ENCODE assay signal across 10 cellular contexts in genomic region chr6:14276667-14277404, GRCh38.
DNase-seq lines count a peak whose midpoint lies in the region; ATAC-seq and TF ChIP-seq lines count a peak whose summit lies in the region.
"Had no signal": no experiment of that assay in that cellular context is flagged by ENCODE, and none has a peak within 500 bp of the region (broad histone marks: within the 10 kb centered on the region; RNA-seq: fewer than 3 reads in every experiment).

No MANE protein-coding gene starts in this region.

- H3K4me3 ChIP-seq in left lung (no peak overlapping the region), WERI-Rb-1 (ENCODE audit: low read depth, low read length) (no peak overlapping the region), gastrocnemius medialis (no peak overlapping the region)
- H3K4me3 ChIP-seq: adrenal gland had no signal

- H3K27ac ChIP-seq in left lung (peak overlapping the region in 1 of 2 donors; percentile 13), WERI-Rb-1 (no peak overlapping the region), gastrocnemius medialis (no peak overlapping the region)
- H3K27ac ChIP-seq: parathyroid adenoma had no signal

- in situ Hi-C loops in gastrocnemius medialis (cut with MboI; ENCODE audit: low sequenced_read_pairs in 4 of 4): no loop called here

- DNase-seq in AG08396 (ENCODE audit: low spot score): peak; percentile 17
- DNase-seq in T-helper 1 cell: peak in 3 of 5 donors; percentile 17 to 68 (median 18)
- DNase-seq in left lung: no peak
- no peak for DNase-seq in WERI-Rb-1
- DNase-seq in gastrocnemius medialis: no peak
- DNase-seq in NCI-H1105 treated with DMSO at 0.1 percent for 48 hours (lab: John Stamatoyannopoulos, UW): no peak

- no peak for TF ChIP-seq POLR2A in gastrocnemius medialis (IDR thresholded peaks at IDR 0.05)

- H3K27me3 ChIP-seq in left lung: no peaks in the 10 kb centered on the region
- H3K27me3 ChIP-seq in WERI-Rb-1 (ENCODE audit: insufficient read depth, low read depth, severe bottlenecking): no peaks in the 10 kb centered on the region
- no peaks in the 10 kb centered on the region for H3K27me3 ChIP-seq in gastrocnemius medialis
- H3K27me3 ChIP-seq: adrenal gland had no signal

- H3K9me3 ChIP-seq in left lung (peaks cover 0 to 3% of the 10 kb centered on the region in 2 donors), WERI-Rb-1 (ENCODE audit: severe bottlenecking) (peaks cover 4% of the 10 kb centered on the region), gastrocnemius medialis (no peaks in the 10 kb centered on the region)
- H3K9me3 ChIP-seq: adrenal gland had no signal

- TF ChIP-seq CTCF in left lung (IDR thresholded peaks at IDR 0.05): no peak
- TF ChIP-seq CTCF in WERI-Rb-1 (IDR thresholded peaks at IDR 0.05; ENCODE audit: low read depth, low read length): no peak
- no peak for TF ChIP-seq CTCF in gastrocnemius medialis (IDR thresholded peaks at IDR 0.05 in 4 of 5, conservative IDR thresholded peaks at IDR 0.05 in 1 of 5)

- H3K36me3 ChIP-seq in left lung (no peaks in the 10 kb centered on the region), WERI-Rb-1 (no peaks in the 10 kb centered on the region), gastrocnemius medialis (no peaks in the 10 kb centered on the region)
- H3K36me3 ChIP-seq: adrenal gland had no signal

- H3K4me1 ChIP-seq in left lung: peaks cover 4 to 38% of the 10 kb centered on the region in 2 donors
- H3K4me1 ChIP-seq in gastrocnemius medialis: no peaks in the 10 kb centered on the region
- H3K4me1 ChIP-seq: parathyroid adenoma had no signal

- ATAC-seq in GM18870 (IDR thresholded peaks at IDR 0.05; ENCODE audit: unreplicated experiment) (peak; percentile 75), HG03095 (IDR thresholded peaks at IDR 0.05; ENCODE audit: unreplicated experiment) (peak; percentile 90), left lung (peak; percentile 68), gastrocnemius medialis (no peak)

- intact Hi-C loops in left lung (cut with DNase I) (no loop called here), gastrocnemius medialis (cut with DNase I; ENCODE audit: low total_unique reads) (no loop called here)

Comparison
In these comparisons a context has a peak if more than half of its experiments do, and no peak if none do; other contexts are left out.
1. DNase-seq: peak in AG08396 (single experiment) and T-helper 1 cell (3 of 5); none in left lung (0 of 2), WERI-Rb-1 (single experiment), gastrocnemius medialis (0 of 2) and NCI-H1105 treated with DMSO at 0.1 percent for 48 hours (single experiment).
2. ATAC-seq: peak in GM18870 (single experiment), HG03095 (single experiment) and left lung (single experiment); none in gastrocnemius medialis (0 of 2).